Comparison of ENCODE assay signal across 16 cellular contexts in genomic region chr6:12099623-12100022, GRCh38.
"Had no signal": no experiment of that assay in that cellular context is flagged by ENCODE, and none has a peak within 500 bp of the region (broad histone marks: within the 10 kb centered on the region; RNA-seq: fewer than 3 reads in every experiment).

No MANE protein-coding gene starts in this region.

- H3K9me3 ChIP-seq: pancreas had no signal

- H3K27me3 ChIP-seq: dorsolateral prefrontal cortex, hepatocyte, pancreas had no signal

- H3K4me3 Mint-ChIP-seq: natural killer cell treated with Interleukin-12 subunit alpha and Interleukin-12 subunit beta and Interleukin-15 and Interleukin-18, amount 100 ng/mL, for 72 hours had no signal

- ATAC-seq: natural killer cell treated with Interleukin-12 subunit alpha and Interleukin-12 subunit beta and Interleukin-15 and Interleukin-18, amount 100 ng/mL, for 72 hours; pancreas; right cardiac atrium had no signal

- H3K27ac ChIP-seq: dorsolateral prefrontal cortex, hepatocyte, pancreas had no signal

- H3K9me3 Mint-ChIP-seq: natural killer cell treated with Interleukin-12 subunit alpha and Interleukin-12 subunit beta and Interleukin-15 and Interleukin-18, amount 100 ng/mL, for 72 hours had no signal

- H3K4me1 ChIP-seq: pancreas had no signal

- H3K27ac Mint-ChIP-seq: natural killer cell treated with Interleukin-12 subunit alpha and Interleukin-12 subunit beta and Interleukin-15 and Interleukin-18, amount 100 ng/mL, for 72 hours; progenitor cell of endocrine pancreas had no signal

- H3K36me3 ChIP-seq: pancreas had no signal

- H3K27me3 Mint-ChIP-seq: natural killer cell treated with Interleukin-12 subunit alpha and Interleukin-12 subunit beta and Interleukin-15 and Interleukin-18, amount 100 ng/mL, for 72 hours; progenitor cell of endocrine pancreas had no signal

- H3K4me3 ChIP-seq: dorsolateral prefrontal cortex, hepatocyte, pancreas had no signal

- DNase-seq: cortex of kidney; dorsolateral prefrontal cortex; effector CD8-positive, alpha-beta T cell; foreskin melanocyte; head of caudate nucleus; midbrain; occipital lobe; pancreas; right cardiac atrium; small intestine; stimulated activated CD4-positive, alpha-beta T cell treated with anti-CD3 and anti-CD28 coated beads, Interleukin-2, amount 100 ng/mL, for 48 hours; stimulated activated naive CD4-positive, alpha-beta T cell treated with Interleukin-2 at 50 U/mL for 16 hours; trophoblast cell had no signal
